In genomic region chr2:54871457-54872103, GRCh38 we compare ENCODE assay signal across 13 cellular contexts.
DNase-seq lines count a peak whose midpoint lies in the region; ATAC-seq lines count a peak whose summit lies in the region.
"Had no signal": no experiment of that assay in that cellular context is flagged by ENCODE, and none has a peak within 500 bp of the region (broad histone marks: within the 10 kb centered on the region; RNA-seq: fewer than 3 reads in every experiment).

No MANE protein-coding gene starts in this region.

- no peak overlapping the region for H3K27ac Mint-ChIP-seq in CD4-positive, alpha-beta memory T cell
- no peak overlapping the region for H3K27ac Mint-ChIP-seq in activated CD4-positive, alpha-beta memory T cell treated with anti-CD3 and anti-CD28 coated beads for 36 hours
- H3K27ac Mint-ChIP-seq: activated CD4-positive, alpha-beta T cell treated with anti-CD3 and anti-CD28 coated beads for 36 hours; activated naive CD4-positive, alpha-beta T cell treated with anti-CD3 and anti-CD28 coated beads, Interleukin-2, amount 50 U/mL, for 24 hours had no signal

- H3K9me3 ChIP-seq in CD4-positive, alpha-beta memory T cell (ENCODE audit: control insufficient read depth in 1 of 2, low read length in 2 of 2), result no peaks in the 10 kb centered on the region

- H3K27ac ChIP-seq in CD4-positive, alpha-beta memory T cell (ENCODE audit: low read depth, low read length), result no peak overlapping the region

- no peaks in the 10 kb centered on the region for H3K36me3 ChIP-seq in CD4-positive, alpha-beta memory T cell (ENCODE audit: insufficient read depth, low read length)

- no peaks in the 10 kb centered on the region for H3K4me1 ChIP-seq in CD4-positive, alpha-beta memory T cell (ENCODE audit: insufficient read depth, low read length)

- no peak overlapping the region for H3K4me3 Mint-ChIP-seq in CD4-positive, alpha-beta memory T cell
- H3K4me3 Mint-ChIP-seq in activated CD4-positive, alpha-beta memory T cell treated with anti-CD3 and anti-CD28 coated beads for 36 hours, result no peak overlapping the region
- H3K4me3 Mint-ChIP-seq: activated CD4-positive, alpha-beta T cell treated with anti-CD3 and anti-CD28 coated beads for 36 hours; activated naive CD4-positive, alpha-beta T cell treated with anti-CD3 and anti-CD28 coated beads, Interleukin-2, amount 50 U/mL, for 24 hours had no signal

- no peaks in the 10 kb centered on the region for H3K36me3 Mint-ChIP-seq in CD4-positive, alpha-beta memory T cell
- H3K36me3 Mint-ChIP-seq in activated CD4-positive, alpha-beta memory T cell treated with anti-CD3 and anti-CD28 coated beads for 36 hours, result no peaks in the 10 kb centered on the region
- H3K36me3 Mint-ChIP-seq: activated naive CD4-positive, alpha-beta T cell treated with anti-CD3 and anti-CD28 coated beads, Interleukin-2, amount 50 U/mL, for 24 hours had no signal

- CTCF ChIA-PET in CD4-positive, alpha-beta memory T cell (lab: Charles Lee; ENCODE audit: partially characterized antibody), result interaction anchor here (1.1 kb wide), 1 partner anchor 11 kb away, joined by 3 read pairs; no protein-coding TSS in a partner anchor
- CTCF ChIA-PET in activated CD4-positive, alpha-beta memory T cell treated with anti-CD3 and anti-CD28 coated beads for 36 hours (lab: Charles Lee), result no interaction called here

- DNase-seq in DMS53 treated with DMSO at 0.1 percent for 48 hours (lab: John Stamatoyannopoulos, UW; ENCODE audit: unreplicated experiment), result peak; percentile 98
- peak; percentile 95 for DNase-seq in NCI-H1694 (lab: John Stamatoyannopoulos, UW)
- DNase-seq in SHP77 treated with DMSO at 0.1 percent for 48 hours (lab: John Stamatoyannopoulos, UW), result peak; percentile 100
- DNase-seq in left lobe of liver (ENCODE audit: low spot score), result no peak
- DNase-seq in CD4-positive, alpha-beta memory T cell, result no peak
- DNase-seq in activated CD4-positive, alpha-beta memory T cell treated with anti-CD3 and anti-CD28 coated beads for 36 hours, result no peak
- DNase-seq: activated CD4-positive, alpha-beta T cell treated with anti-CD3 and anti-CD28 coated beads for 36 hours; effector CD4-positive, alpha-beta T cell; hypothalamus had no signal

- H3K27me3 Mint-ChIP-seq in CD4-positive, alpha-beta memory T cell, result no peaks in the 10 kb centered on the region
- H3K27me3 Mint-ChIP-seq in activated CD4-positive, alpha-beta memory T cell treated with anti-CD3 and anti-CD28 coated beads for 36 hours, result no peaks in the 10 kb centered on the region
- H3K27me3 Mint-ChIP-seq: activated CD4-positive, alpha-beta T cell treated with anti-CD3 and anti-CD28 coated beads for 36 hours; activated naive CD4-positive, alpha-beta T cell treated with anti-CD3 and anti-CD28 coated beads, Interleukin-2, amount 50 U/mL, for 24 hours had no signal

- ATAC-seq in left lobe of liver (peak; percentile 59), HG03571 (IDR thresholded peaks at IDR 0.05; ENCODE audit: unreplicated experiment) (no peak), HG03045 (IDR thresholded peaks at IDR 0.05; ENCODE audit: unreplicated experiment) (no peak)
- ATAC-seq: activated CD4-positive, alpha-beta T cell treated with anti-CD3 and anti-CD28 coated beads for 36 hours; sciatic nerve had no signal

- H3K4me3 ChIP-seq in CD4-positive, alpha-beta memory T cell (ENCODE audit: low read length in 2 of 2), result no peak overlapping the region

- peaks cover 5 to 14% (median 10%) of the 10 kb centered on the region in 4 donors for H3K4me1 Mint-ChIP-seq in CD4-positive, alpha-beta memory T cell
- H3K4me1 Mint-ChIP-seq in activated CD4-positive, alpha-beta memory T cell treated with anti-CD3 and anti-CD28 coated beads for 36 hours (ENCODE audit: low read depth), result peaks cover 12% of the 10 kb centered on the region

- intact Hi-C loops in CD4-positive, alpha-beta memory T cell (cut with micrococcal nuclease), result no loop called here
- intact Hi-C loops in activated CD4-positive, alpha-beta memory T cell treated with anti-CD3 and anti-CD28 coated beads for 36 hours (cut with micrococcal nuclease), result no loop called here

- no peaks in the 10 kb centered on the region for H3K27me3 ChIP-seq in CD4-positive, alpha-beta memory T cell (ENCODE audit: insufficient read depth, low read length)

- no peaks in the 10 kb centered on the region for H3K9me3 Mint-ChIP-seq in CD4-positive, alpha-beta memory T cell
- H3K9me3 Mint-ChIP-seq in activated CD4-positive, alpha-beta memory T cell treated with anti-CD3 and anti-CD28 coated beads for 36 hours, result no peaks in the 10 kb centered on the region
- H3K9me3 Mint-ChIP-seq: activated naive CD4-positive, alpha-beta T cell treated with anti-CD3 and anti-CD28 coated beads, Interleukin-2, amount 50 U/mL, for 24 hours had no signal

- POLR2A ChIA-PET in CD4-positive, alpha-beta memory T cell (lab: Charles Lee; ENCODE audit: partially characterized antibody), result interaction anchor here (0.6 kb wide), 1 partner anchor 169 kb away, joined by 3 read pairs; no protein-coding TSS in a partner anchor
- POLR2A ChIA-PET in activated CD4-positive, alpha-beta memory T cell treated with anti-CD3 and anti-CD28 coated beads for 36 hours (lab: Charles Lee), result no interaction called here

Comparison
In these comparisons a context has a peak if more than half of its experiments do, and no peak if none do; other contexts are left out.
1. DNase-seq: peak in DMS53 treated with DMSO at 0.1 percent for 48 hours (single experiment), NCI-H1694 (single experiment) and SHP77 treated with DMSO at 0.1 percent for 48 hours (single experiment); none in left lobe of liver (single experiment), CD4-positive, alpha-beta memory T cell (0 of 5) and activated CD4-positive, alpha-beta memory T cell treated with anti-CD3 and anti-CD28 coated beads for 36 hours (single experiment).